Comparison of ENCODE assay signal across 10 cellular contexts in the genomic region with DNA sequence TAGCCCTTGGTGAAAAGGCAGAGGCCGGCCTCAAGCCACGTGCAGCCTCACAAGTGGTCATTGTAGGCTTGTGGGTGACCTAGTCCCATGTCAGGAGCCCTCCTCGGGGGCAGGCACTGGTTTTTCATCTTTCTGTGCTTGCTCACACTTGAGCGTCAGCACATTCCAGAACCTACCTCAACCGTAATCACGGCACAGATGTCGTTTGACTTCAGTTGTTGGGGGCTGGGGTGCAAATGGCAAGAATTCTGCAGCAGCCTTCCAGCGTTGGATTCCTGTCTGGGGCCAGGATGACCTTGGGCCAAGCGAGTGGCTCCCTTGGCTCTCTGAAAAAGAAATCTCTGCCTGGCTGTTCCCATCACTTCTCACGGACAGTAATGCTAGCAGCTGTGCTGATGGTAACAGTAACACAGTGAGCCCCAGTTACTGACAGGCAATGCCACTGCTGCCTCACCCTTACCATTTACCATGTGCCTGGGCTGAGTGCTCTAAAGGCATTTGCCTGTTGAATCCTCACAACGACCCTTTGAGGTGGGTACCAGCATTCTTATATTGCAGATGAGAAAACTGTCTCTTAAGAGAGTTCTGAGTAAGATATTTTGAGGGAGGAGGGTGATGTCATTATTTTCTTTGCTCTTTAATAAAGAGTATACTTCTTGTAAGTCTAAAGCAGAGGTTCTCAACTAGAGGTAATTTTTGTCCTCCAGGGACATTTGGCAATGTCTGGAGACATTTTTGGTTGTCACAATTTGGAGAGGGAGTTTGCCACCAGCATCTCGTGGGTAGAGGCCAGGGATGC. TPM values are rescaled to one million over a fixed set of nuclear protein-coding genes. Genes with fewer than 3 reads are reported as not detected.
DNase-seq lines count a peak whose midpoint lies in the region; ATAC-seq and TF ChIP-seq lines count a peak whose summit lies in the region.
"Had no signal": no experiment of that assay in that cellular context is flagged by ENCODE, and none has a peak within 500 bp of the region (broad histone marks: within the 10 kb centered on the region; RNA-seq: fewer than 3 reads in every experiment).

No MANE protein-coding gene starts in this region.

- intact Hi-C loops in sciatic nerve (cut with DNase I): no loop called here

- TF ChIP-seq CTCF in brain microvascular endothelial cell (IDR thresholded peaks at IDR 0.05; ENCODE audit: low read depth, low read length, missing control alignments): no peak

- in situ Hi-C loops in brain microvascular endothelial cell (cut with HindIII; ENCODE audit: low pct_ligation_motif_present, low sequenced_read_pairs): no loop called here
- in situ Hi-C loops in HAP-1 (cut with MboI; ENCODE audit: low sequenced_read_pairs): no loop called here

- ATAC-seq in sciatic nerve: peak; percentile 81
- ATAC-seq in HG03196 (IDR thresholded peaks at IDR 0.05; ENCODE audit: unreplicated experiment): no peak
- no peak for ATAC-seq in HG02623 (IDR thresholded peaks at IDR 0.05; ENCODE audit: unreplicated experiment)

- H3K4me3 ChIP-seq in brain microvascular endothelial cell (ENCODE audit: low read depth, low read length): no peak overlapping the region
- no peak overlapping the region for H3K4me3 ChIP-seq in HAP-1

- no peaks in the 10 kb centered on the region for H3K27me3 ChIP-seq in brain microvascular endothelial cell (replicated peaks)
- no peaks in the 10 kb centered on the region for H3K27me3 ChIP-seq in HAP-1 (ENCODE audit: low read depth)
- H3K27me3 ChIP-seq: neutrophil had no signal

- DNase-seq in EL: peak; percentile 84
- DNase-seq in brain microvascular endothelial cell: peak; percentile 78
- peak; percentile 59 for DNase-seq in iris pigment epithelial cell (ENCODE audit: low read depth)
- DNase-seq in sciatic nerve (ENCODE audit: low spot score): no peak
- no peak for DNase-seq in HAP-1 (ENCODE audit: low spot score in 2 of 2)
- DNase-seq in activated CD4-positive, alpha-beta T cell treated with anti-CD3 and anti-CD28 coated beads for 4 hours: no peak
- DNase-seq: NCI-H2029 treated with DMSO at 0.1 percent for 48 hours had no signal

- H3K4me1 ChIP-seq in HAP-1: no peaks in the 10 kb centered on the region

- peak overlapping the region; percentile 70 for H3K27ac ChIP-seq in brain microvascular endothelial cell
- H3K27ac ChIP-seq: neutrophil had no signal

- H3K9me3 ChIP-seq in HAP-1: peaks cover 2% of the 10 kb centered on the region; the same call in 1 of the 2 replicates
- H3K9me3 ChIP-seq: neutrophil had no signal

- H3K36me3 ChIP-seq in brain microvascular endothelial cell (replicated peaks): peaks cover 2% of the 10 kb centered on the region
- H3K36me3 ChIP-seq in HAP-1 (replicated peaks): no peaks in the 10 kb centered on the region
- H3K36me3 ChIP-seq: neutrophil had no signal

RNA-seq across cellular contexts. Expression of a gene that starts 46.5 kb away (rescaled TPM):
- 82.2 TPM for total RNA-seq in sciatic nerve

Comparison
In these comparisons a context has a peak if more than half of its experiments do, and no peak if none do; other contexts are left out.
1. DNase-seq: peak in EL (single experiment), brain microvascular endothelial cell (single experiment) and iris pigment epithelial cell (single experiment); none in sciatic nerve (single experiment), HAP-1 (0 of 2) and activated CD4-positive, alpha-beta T cell treated with anti-CD3 and anti-CD28 coated beads for 4 hours (0 of 2).